ENCODE assay signal across 8 cellular contexts in genomic region chr15:49046113-49046883, GRCh38. TPM values are rescaled to one million over a fixed set of nuclear protein-coding genes. Genes with fewer than 3 reads are reported as not detected.
DNase-seq lines count a peak whose midpoint lies in the region; ATAC-seq and TF ChIP-seq lines count a peak whose summit lies in the region.

Gene SECISBP2L (minus strand): TSS chr15:49046446. CDS start chr15:49046299, 147 bp downstream.

- H3K36me3 Mint-ChIP-seq in activated CD4-positive, alpha-beta T cell treated with anti-CD3 and anti-CD28 coated beads for 36 hours (ENCODE audit: low read depth) = no peaks in the 10 kb centered on the region

- peaks cover 24% of the 10 kb centered on the region for H3K4me1 Mint-ChIP-seq in activated CD4-positive, alpha-beta T cell treated with anti-CD3 and anti-CD28 coated beads for 36 hours

- H3K9me3 ChIP-seq in BE2C = no peaks in the 10 kb centered on the region

- DNase-seq in BE2C (peak; percentile 94), NCI-H460 (ENCODE audit: extremely low read depth, low read depth) (peak; percentile 91), kidney tubule cell (ENCODE audit: low spot score) (peak; percentile 97)
- peak; percentile 95 for DNase-seq in activated CD4-positive, alpha-beta T cell treated with anti-CD3 and anti-CD28 coated beads for 36 hours
- DNase-seq in stimulated activated CD4-positive, alpha-beta T cell treated with anti-CD3 and anti-CD28 coated beads, Interleukin-1b, Interleukin-23, amount 100 ng/mL, for 24 hours (ENCODE audit: low read depth in 4 of 4, low spot score in 1 of 4) = peak; percentile 68 to 87 (median 80)

- H3K27ac ChIP-seq in cingulate gyrus (ENCODE audit: low read depth, low read length) = peak within 1 kb of the TSS; percentile 87

- no peaks in the 10 kb centered on the region for H3K4me1 ChIP-seq in BE2C

- POLR2A ChIA-PET in activated CD4-positive, alpha-beta T cell treated with anti-CD3 and anti-CD28 coated beads for 36 hours (lab: Charles Lee) = interaction anchor here (0.8 to 1.7 kb wide), 5 partner anchors 15 to 235 kb away, joined by 3 to 5 read pairs (median 3); partner anchors contain the start of genes CEP152, COPS2 and EID1

- TF ChIP-seq POLR2A in GM19099 (IDR thresholded peaks at IDR 0.05; ENCODE audit: extremely low read depth, insufficient read length, low read depth) = peak; percentile 72

- peak within 1 kb of the TSS; percentile 92 for H3K4me3 Mint-ChIP-seq in activated CD4-positive, alpha-beta T cell treated with anti-CD3 and anti-CD28 coated beads for 36 hours

- H3K27me3 ChIP-seq in BE2C = no peaks in the 10 kb centered on the region

- intact Hi-C loops in activated CD4-positive, alpha-beta T cell treated with anti-CD3 and anti-CD28 coated beads for 36 hours (cut with DNase I, micrococcal nuclease) = loop anchor here (1.0 to 10.0 kb wide), 12 partner anchors 71 to 1311 kb away; partner anchors contain the start of genes CEP152 (in 2 of the 2), COPS2 (in 2 of the 2), EID1 (in 2 of the 2) and DTWD1 (in 1 of the 2)

- H3K4me3 ChIP-seq in BE2C (ENCODE audit: low read depth, low read length) = peak within 1 kb of the TSS; percentile 95

- ATAC-seq in HG03432 (IDR thresholded peaks at IDR 0.05; ENCODE audit: unreplicated experiment) = peak; percentile 96
- ATAC-seq in activated CD4-positive, alpha-beta T cell treated with anti-CD3 and anti-CD28 coated beads for 36 hours = peak; percentile 97

- no peaks in the 10 kb centered on the region for H3K36me3 ChIP-seq in BE2C

- CTCF ChIA-PET in activated CD4-positive, alpha-beta T cell treated with anti-CD3 and anti-CD28 coated beads for 36 hours (lab: Charles Lee) = interaction anchor here (0.7 to 1.9 kb wide), 8 partner anchors 9 to 377 kb away, joined by 3 to 7 read pairs (median 4); partner anchors contain the start of genes COPS2 and FGF7

- H3K27ac Mint-ChIP-seq in activated CD4-positive, alpha-beta T cell treated with anti-CD3 and anti-CD28 coated beads for 36 hours = peak within 1 kb of the TSS; percentile 84

- H3K9me3 Mint-ChIP-seq in activated CD4-positive, alpha-beta T cell treated with anti-CD3 and anti-CD28 coated beads for 36 hours (ENCODE audit: low read depth) = no peaks in the 10 kb centered on the region

- H3K27me3 Mint-ChIP-seq in activated CD4-positive, alpha-beta T cell treated with anti-CD3 and anti-CD28 coated beads for 36 hours = no peaks in the 10 kb centered on the region

- peak; percentile 48 for TF ChIP-seq CTCF in BE2C (IDR thresholded peaks at IDR 0.05; ENCODE audit: low read depth, low read length)

RNA-seq across cellular contexts. Expression of gene SECISBP2L, which starts in this region (rescaled TPM):
- 5.2 TPM for polyA plus RNA-seq in BE2C (2012; ENCODE audit: insufficient read depth, insufficient read length, low read depth)
- total RNA-seq in NCI-H460 (2014; rRNA removed; shearing (Covaris generic)) = 29.2 and 30.2 TPM in 2 replicates
- polyA plus RNA-seq in NCI-H460 (2014; cell fraction: nucleus; rRNA removed) = 14.5 and 19.0 TPM in 2 replicates
- 10 to 100 TPM; 22.4 to 36.8 TPM for total RNA-seq in activated CD4-positive, alpha-beta T cell treated with anti-CD3 and anti-CD28 coated beads for 36 hours

Comparison
In these comparisons a context has a peak if more than half of its experiments do, and no peak if none do; other contexts are left out.
1. Peak in every context shown above with its lines: DNase-seq, ATAC-seq, H3K4me3 ChIP-seq and H3K27ac ChIP-seq.